ENCODE assay signal across 8 cellular contexts in the genomic region with DNA sequence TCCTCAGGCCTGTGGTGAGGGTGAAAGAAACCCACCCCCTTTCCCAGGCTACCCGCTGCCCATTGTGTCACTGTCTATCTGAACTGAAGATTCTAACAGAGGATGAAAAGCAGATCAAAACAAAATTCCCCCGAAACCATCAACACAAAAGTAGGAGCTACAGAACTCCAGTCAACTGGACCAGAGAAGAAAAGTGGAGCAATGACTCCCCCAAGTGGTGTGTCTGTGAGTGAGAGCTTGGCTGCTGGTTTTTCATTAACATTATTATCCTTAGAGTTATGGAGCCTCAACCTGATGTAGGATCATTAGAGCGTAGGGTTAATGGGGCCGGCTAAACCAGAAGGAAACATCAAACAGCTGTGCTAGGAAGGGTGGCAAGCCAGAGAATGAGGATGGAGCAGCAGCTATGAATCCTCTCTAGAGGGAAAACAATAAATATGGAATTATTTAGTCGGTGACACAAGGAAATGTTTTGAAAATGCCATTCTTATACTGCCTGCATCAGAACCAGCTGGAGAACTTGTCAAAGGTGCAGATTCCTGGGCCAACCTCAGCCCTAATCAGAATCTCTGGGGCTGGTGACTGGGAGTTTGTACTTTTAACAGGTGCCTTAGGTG. TPM values are rescaled to one million over a fixed set of nuclear protein-coding genes. Genes with fewer than 3 reads are reported as not detected.
DNase-seq lines count a peak whose midpoint lies in the region; ATAC-seq, FAIRE-seq and TF ChIP-seq lines count a peak whose summit lies in the region.

No MANE protein-coding gene starts in this region.

- H2BK120ac ChIP-seq in neuronal stem cell (ENCODE audit: low read depth, low read length) = no peak overlapping the region

- no peak overlapping the region for H3K23ac ChIP-seq in neuronal stem cell (ENCODE audit: low read depth, low read length, poor library complexity)

- peak overlapping the region; percentile 62 for H2AFZ ChIP-seq in neuronal stem cell (ENCODE audit: low read length)

- no peak overlapping the region for H4K91ac ChIP-seq in neuronal stem cell (ENCODE audit: low read depth, low read length, poor library complexity)

- peak; percentile 81 for TF ChIP-seq CTCF in fibroblast of mammary gland (conservative IDR thresholded peaks at IDR 0.05; ENCODE audit: control insufficient read depth, insufficient read depth, low read depth, low read length)

- no peak overlapping the region for H2AK5ac ChIP-seq in neuronal stem cell (ENCODE audit: low read depth, low read length)

- H3K14ac ChIP-seq in neuronal stem cell (ENCODE audit: low read length) = no peak overlapping the region

- DNase-seq in COR-L47 (lab: John Stamatoyannopoulos, UW) (peak; percentile 39), HuH-7.5 (ENCODE audit: low spot score) (peak; percentile 44), RCC 7860 (ENCODE audit: low spot score) (peak; percentile 54), fibroblast of mammary gland (ENCODE audit: low read depth) (peak; percentile 80), neuronal stem cell (ENCODE audit: low spot score) (peak; percentile 48), GM19239 (ENCODE audit: insufficient read length, low spot score) (no peak)
- DNase-seq in stimulated activated naive CD4-positive, alpha-beta T cell treated with Interleukin-2 at 50 U/mL for 16 hours (lab: John Stamatoyannopoulos, UW) = no peak

- peak overlapping the region; percentile 1 for H3K4me3 ChIP-seq in fibroblast of mammary gland (ENCODE audit: control insufficient read depth, low read depth, low read length)
- no peak overlapping the region for H3K4me3 ChIP-seq in neuronal stem cell (ENCODE audit: low read length in 2 of 2)

- H2BK5ac ChIP-seq in neuronal stem cell (ENCODE audit: low read length) = no peak overlapping the region

- no peak overlapping the region for H3K9ac ChIP-seq in neuronal stem cell (ENCODE audit: low read depth, low read length, poor library complexity)

- no peak overlapping the region for H4K8ac ChIP-seq in neuronal stem cell (ENCODE audit: low read depth, low read length)

- no peak overlapping the region for H2BK15ac ChIP-seq in neuronal stem cell (ENCODE audit: low read length)

- H3K9me3 ChIP-seq in neuronal stem cell (replicated peaks in 1 of 2; ENCODE audit: control insufficient read depth in 2 of 2, insufficient read depth in 1 of 2, low read depth in 1 of 2, low read length in 2 of 2) = no peaks in the 10 kb centered on the region

- peaks cover 0 to 3% of the 10 kb centered on the region in 2 donors for H3K4me1 ChIP-seq in neuronal stem cell (ENCODE audit: control insufficient read depth in 2 of 2, insufficient read depth in 1 of 2, low read depth in 1 of 2, low read length in 2 of 2)

- no peaks in the 10 kb centered on the region for H3K27me3 ChIP-seq in neuronal stem cell (ENCODE audit: control insufficient read depth in 3 of 3, insufficient read depth in 3 of 3, low read depth in 1 of 3, low read length in 3 of 3)

- H2BK12ac ChIP-seq in neuronal stem cell (ENCODE audit: low read length) = no peak overlapping the region

- no peak overlapping the region for H3K27ac ChIP-seq in neuronal stem cell (replicated peaks; ENCODE audit: low read length)

- FAIRE-seq in RCC 7860 (lab: Jason Lieb, UNC) (peak; percentile 35), GM19239 (lab: Jason Lieb, UNC) (no peak)

- no peaks in the 10 kb centered on the region for H3K79me1 ChIP-seq in neuronal stem cell (ENCODE audit: low read depth, low read length)

- no peak overlapping the region for H3K4ac ChIP-seq in neuronal stem cell (ENCODE audit: low read length)

- H3K4me2 ChIP-seq in neuronal stem cell (ENCODE audit: insufficient read depth, low read length, poor library complexity, severe bottlenecking) = no peak overlapping the region

- no peak for ATAC-seq in HG02798 (IDR thresholded peaks at IDR 0.05; ENCODE audit: poor library complexity, unreplicated experiment)

- no CpG with 5 or more reads among the region's 5 CpGs for WGBS in neuronal stem cell (ENCODE audit: extremely low coverage in 2 of 2, insufficient read length in 2 of 2, insufficient replicate concordance in 1 of 2), 2 donors

- H3K36me3 ChIP-seq in neuronal stem cell (replicated peaks in 1 of 2; ENCODE audit: control insufficient read depth in 2 of 2, insufficient read depth in 2 of 2, low read length in 2 of 2) = no peaks in the 10 kb centered on the region

- H3K18ac ChIP-seq in neuronal stem cell (ENCODE audit: low read length) = no peak overlapping the region

RNA-seq across cellular contexts. Expression of a gene that starts 38.3 kb away (rescaled TPM):
- polyA plus RNA-seq in neuronal stem cell (2013, experiment 1 of 2) = 127 TPM
- 127 TPM for polyA plus RNA-seq in neuronal stem cell (2013, experiment 2 of 2)

Comparison
In these comparisons a context has a peak if more than half of its experiments do, and no peak if none do; other contexts are left out.
1. DNase-seq: peak in COR-L47 (single experiment), HuH-7.5 (single experiment), RCC 7860 (single experiment), fibroblast of mammary gland (single experiment) and neuronal stem cell (single experiment); none in GM19239 (single experiment) and stimulated activated naive CD4-positive, alpha-beta T cell treated with Interleukin-2 at 50 U/mL for 16 hours (single experiment).